ENCODE assay signal across 10 cellular contexts in genomic region chr2:23436346-23437099, GRCh38. TPM values are rescaled to one million over a fixed set of nuclear protein-coding genes. Genes with fewer than 3 reads are reported as not detected.
DNase-seq lines count a peak whose midpoint lies in the region; ATAC-seq and TF ChIP-seq lines count a peak whose summit lies in the region.
"Had no signal": no experiment of that assay in that cellular context is flagged by ENCODE, and none has a peak within 500 bp of the region (broad histone marks: within the 10 kb centered on the region; RNA-seq: fewer than 3 reads in every experiment).

No MANE protein-coding gene starts in this region.

- no peak overlapping the region for H3K9ac ChIP-seq in colonic mucosa (ENCODE audit: low read depth in 2 of 2, low read length in 2 of 2)

- intact Hi-C loops in colonic mucosa (cut with DNase I): no loop called here

- H3K27ac ChIP-seq in colonic mucosa: peak overlapping the region; percentile 0

- no peak overlapping the region for H3K4me3 ChIP-seq in colonic mucosa

- no peak for TF ChIP-seq CTCF in colonic mucosa (IDR thresholded peaks at IDR 0.05)

- no peaks in the 10 kb centered on the region for H3K27me3 ChIP-seq in colonic mucosa

- no peaks in the 10 kb centered on the region for H3K9me3 ChIP-seq in colonic mucosa

- no peak for ATAC-seq in HG03135 (IDR thresholded peaks at IDR 0.05; ENCODE audit: unreplicated experiment)
- ATAC-seq: natural killer cell treated with Interleukin-12 subunit alpha and Interleukin-12 subunit beta and Interleukin-15 and Interleukin-18, amount 100 ng/mL, for 72 hours; T-helper 17 cell had no signal

- H3K36me3 ChIP-seq in colonic mucosa: no peaks in the 10 kb centered on the region

- H3K4me1 ChIP-seq in colonic mucosa: no peaks in the 10 kb centered on the region

- DNase-seq in A172 (ENCODE audit: low spot score): peak; percentile 25
- DNase-seq in RPMI8226: peak; percentile 25
- no peak for DNase-seq in colonic mucosa
- DNase-seq in pulmonary artery endothelial cell (ENCODE audit: low read depth, low spot score): peak; percentile 30
- no peak for DNase-seq in kidney glomerular epithelial cell (lab: John Stamatoyannopoulos, UW)
- no peak for DNase-seq in effector CD8-positive, alpha-beta T cell (lab: John Stamatoyannopoulos, UW)
- DNase-seq in globus pallidus (ENCODE audit: low spot score): no peak
- DNase-seq: T-helper 17 cell had no signal

RNA-seq across cellular contexts. Expression of gene KLHL29, which starts 51.5 kb away (rescaled TPM):
- total RNA-seq in A172 (2014; rRNA removed; shearing (Covaris generic)): 0.76 and 0.86 TPM in 2 replicates
- total RNA-seq in colonic mucosa: 1 to 10 TPM; 2.0 to 2.9 TPM
- 4.2 and 5.6 TPM in 2 replicates for total RNA-seq in pulmonary artery endothelial cell

Comparison
In these comparisons a context has a peak if more than half of its experiments do, and no peak if none do; other contexts are left out.
1. DNase-seq: peak in A172 (single experiment), RPMI8226 (single experiment) and pulmonary artery endothelial cell (single experiment); none in colonic mucosa (single experiment), kidney glomerular epithelial cell (single experiment), effector CD8-positive, alpha-beta T cell (single experiment) and globus pallidus (single experiment).